ENCODE assay signal across 8 cellular contexts in genomic region chr1:244970236-244970652, GRCh38.
A peak's percentile ranks its signal among the peaks of the same experiment; 100 is the strongest.
DNase-seq lines count a peak whose midpoint lies in the region; ATAC-seq and TF ChIP-seq lines count a peak whose summit lies in the region.

No MANE protein-coding gene starts in this region.

- H3K9me3 ChIP-seq in H9 (ENCODE audit: control insufficient read depth, low read depth, low read length) (no peaks in the 10 kb centered on the region), RWPE2 (ENCODE audit: severe bottlenecking) (no peaks in the 10 kb centered on the region), adipocyte (ENCODE audit: control insufficient read depth, low read length) (no peaks in the 10 kb centered on the region), iPS-15b (ENCODE audit: control insufficient read depth, insufficient read depth, low read length) (no peaks in the 10 kb centered on the region)

- H3K14ac ChIP-seq in H9 (ENCODE audit: insufficient read depth, low read length) = peak overlapping the region; percentile 95

- peak overlapping the region; percentile 97 for H4K91ac ChIP-seq in H9 (ENCODE audit: insufficient read length, low read depth, low read length)

- H4K5ac ChIP-seq in H9 (ENCODE audit: insufficient read length, low read depth, low read length) = no peak overlapping the region

- H3K79me2 ChIP-seq in H9 (ENCODE audit: insufficient read depth, low read length) = no peaks in the 10 kb centered on the region

- H3K4me2 ChIP-seq in H9 (ENCODE audit: insufficient read depth, insufficient read length, low read length) = peak overlapping the region; percentile 92

- no peaks in the 10 kb centered on the region for H4K20me1 ChIP-seq in H9 (ENCODE audit: control insufficient read depth, insufficient read depth, insufficient read length)

- no peaks in the 10 kb centered on the region for H3K27me3 ChIP-seq in H9 (ENCODE audit: insufficient read depth, low read length)
- no peaks in the 10 kb centered on the region for H3K27me3 ChIP-seq in RWPE2 (ENCODE audit: insufficient read depth, poor library complexity, severe bottlenecking)
- H3K27me3 ChIP-seq in adipocyte (replicated peaks; ENCODE audit: control insufficient read depth, insufficient read depth, low read length) = no peaks in the 10 kb centered on the region
- no peaks in the 10 kb centered on the region for H3K27me3 ChIP-seq in iPS-15b (ENCODE audit: control insufficient read depth, insufficient read depth, low read length)

- no peaks in the 10 kb centered on the region; a peak in 1 of 5 replicates for H3K9me3 Mint-ChIP-seq in H9

- H2AFZ ChIP-seq in H9 (ENCODE audit: low read length) = no peak overlapping the region

- no peak overlapping the region for H3K23ac ChIP-seq in H9 (ENCODE audit: insufficient read length, low read depth, low read length)

- H3K36me3 ChIP-seq in RWPE2 (ENCODE audit: low read depth) (no peaks in the 10 kb centered on the region), adipocyte (ENCODE audit: control insufficient read depth, insufficient read depth, low read length, severe bottlenecking) (no peaks in the 10 kb centered on the region), iPS-15b (ENCODE audit: control insufficient read depth, insufficient read depth, low read length) (no peaks in the 10 kb centered on the region)

- H3K27ac ChIP-seq in H9 (ENCODE audit: insufficient read length, low read depth, low read length) (peak overlapping the region; percentile 95), RWPE2 (ENCODE audit: poor library complexity, severe bottlenecking) (peak overlapping the region; percentile 87), skin epidermis (peak overlapping the region; percentile 97 to 100 (median 99))

- POLR2A ChIA-PET in GM10248 (lab: Yijun Ruan, JAX) = interaction anchor here (0.6 to 0.8 kb wide), 2 partner anchors 94 to 109 kb away, joined by 3 to 4 read pairs; no protein-coding TSS in a partner anchor

- no peak overlapping the region for H2BK15ac ChIP-seq in H9 (ENCODE audit: low read depth, low read length)

- H3K4me3 ChIP-seq in LNCaP clone FGC (ENCODE audit: low read depth, low read length) (peak overlapping the region; percentile 61), RWPE2 (ENCODE audit: severe bottlenecking) (peak overlapping the region; percentile 53), adipocyte (ENCODE audit: low read length) (peak overlapping the region; percentile 82), iPS-15b (ENCODE audit: low read depth, low read length) (peak overlapping the region; percentile 81), skin epidermis (peak overlapping the region; percentile 48 to 89 (median 71))

- H3K36me3 Mint-ChIP-seq in H9 (ENCODE audit: insufficient read depth in 1 of 3, low read depth in 3 of 3) = peaks cover 0 to 8% (median 3%) of the 10 kb centered on the region in 3 experiments; a peak in 4 of 7 replicates

- H3K9ac ChIP-seq in H9 (ENCODE audit: extremely low read depth, insufficient read length, low read length) = peak overlapping the region; percentile 75
- peak overlapping the region; percentile 95 for H3K9ac ChIP-seq in adipocyte (ENCODE audit: low read length)
- H3K9ac ChIP-seq in iPS-15b (ENCODE audit: low read depth, low read length) = no peak overlapping the region

- H3K18ac ChIP-seq in H9 (ENCODE audit: insufficient read length, low read depth, low read length) = peak overlapping the region; percentile 98

- peak overlapping the region; percentile 93 to 100 (median 95); a peak in 6 of 7 replicates for H3K27ac Mint-ChIP-seq in H9

- DNase-seq in GM10248 (ENCODE audit: extremely low spot score) (peak; percentile 75), H9 (peak; percentile 91), LNCaP clone FGC (ENCODE audit: low read depth) (peak; percentile 33), RWPE2 (ENCODE audit: low spot score) (peak; percentile 65), adipocyte (ENCODE audit: low read depth) (no peak), NCI-H187 treated with DMSO at 0.1 percent for 48 hours (lab: John Stamatoyannopoulos, UW) (no peak)

- H3T11ph ChIP-seq in H9 (ENCODE audit: low read length) = no peak overlapping the region

- peaks cover 20 to 30% of the 10 kb centered on the region in 2 experiments for H3K4me1 Mint-ChIP-seq in H9

- CTCF ChIA-PET in GM10248 (lab: Yijun Ruan, JAX) = interaction anchor here (1.0 to 1.2 kb wide), 5 partner anchors 13 to 133 kb away, joined by 3 to 4 read pairs (median 4); no protein-coding TSS in a partner anchor

- H3K27me3 Mint-ChIP-seq in H9 (ENCODE audit: low read depth) = no peaks in the 10 kb centered on the region

- H2AK5ac ChIP-seq in H9 (ENCODE audit: insufficient read length, low read length) = no peak overlapping the region

- H3K4me1 ChIP-seq in H9 (ENCODE audit: insufficient read depth, low read length) (no peaks in the 10 kb centered on the region), RWPE2 (ENCODE audit: insufficient read depth, poor library complexity, severe bottlenecking) (peaks cover 9% of the 10 kb centered on the region), adipocyte (ENCODE audit: control insufficient read depth, insufficient read depth, low read length) (peaks cover 27% of the 10 kb centered on the region), iPS-15b (ENCODE audit: control insufficient read depth, insufficient read depth, low read length) (peaks cover 7% of the 10 kb centered on the region)

- H2BK20ac ChIP-seq in H9 (ENCODE audit: low read depth, low read length, poor library complexity, severe bottlenecking) = no peak overlapping the region

- peak overlapping the region; percentile 85 to 95 for H3K4me3 Mint-ChIP-seq in H9

- TF ChIP-seq CTCF in GM10248 (IDR thresholded peaks at IDR 0.05; ENCODE audit: control extremely low read depth, extremely low read depth, low read depth, missing control alignments) (no peak), H9 (conservative IDR thresholded peaks at IDR 0.05) (no peak), LNCaP clone FGC (IDR thresholded peaks at IDR 0.05; ENCODE audit: control insufficient read depth, extremely low read depth, insufficient read depth) (no peak), RWPE2 (IDR thresholded peaks at IDR 0.05; ENCODE audit: poor library complexity, severe bottlenecking) (no peak)

- H3K23me2 ChIP-seq in H9 (ENCODE audit: insufficient read length, low read depth, low read length, poor library complexity, severe bottlenecking) = peaks cover 14% of the 10 kb centered on the region

- peak; percentile 81 for ATAC-seq in RWPE2 (ENCODE audit: low read depth)

- H2BK120ac ChIP-seq in H9 (ENCODE audit: low read depth, low read length, poor library complexity, severe bottlenecking) = peak overlapping the region; percentile 91

- WGBS in H9 (ENCODE audit: extremely low coverage, insufficient read length, low lambda C conversion rate) = no CpG with 5 or more reads among the region's 49 CpGs

- H2BK5ac ChIP-seq in H9 (ENCODE audit: insufficient read length, low read length) = peak overlapping the region; percentile 50

- no peak overlapping the region for H4K8ac ChIP-seq in H9 (replicated peaks; ENCODE audit: insufficient read length, low read depth, low read length)

- H3K4ac ChIP-seq in H9 (ENCODE audit: low read depth, low read length) = peak overlapping the region; percentile 92; the same call in 1 of the 2 replicates

- H3K56ac ChIP-seq in H9 (ENCODE audit: insufficient read length, low read depth, low read length) = peak overlapping the region; percentile 89

- H2BK12ac ChIP-seq in H9 (ENCODE audit: insufficient read length, low read depth, low read length) = no peak overlapping the region

- no peaks in the 10 kb centered on the region for H3K79me1 ChIP-seq in H9 (ENCODE audit: insufficient read depth, low read depth, low read length, poor library complexity, severe bottlenecking)

Comparison
In these comparisons a context has a peak if more than half of its experiments do, and no peak if none do; other contexts are left out.
1. DNase-seq: peak in GM10248 (single experiment), H9 (single experiment), LNCaP clone FGC (single experiment) and RWPE2 (single experiment); none in adipocyte (single experiment) and NCI-H187 treated with DMSO at 0.1 percent for 48 hours (single experiment).
2. Peak in every context shown above with its lines, with median percentiles within 50 percentile points of each other: H3K27ac ChIP-seq and H3K4me3 ChIP-seq.